Comparison of ENCODE assay signal across 1 cellular context in genomic region chr22:45722006-45722405, GRCh38.
TF ChIP-seq lines count a peak whose summit lies in the region.

No MANE protein-coding gene starts in this region.

TF ChIP-seq in A549, 52 proteins besides CTCF, POLR2A, EP300 and RAD21 (continued from another document):
- TF ChIP-seq BHLHE40 (IDR thresholded peaks at IDR 0.05; ENCODE audit: low read depth, low read length), result no peak
- no peak for TF ChIP-seq KDM5A (IDR thresholded peaks at IDR 0.05)
- no peak for TF ChIP-seq E2F6 (IDR thresholded peaks at IDR 0.05; ENCODE audit: borderline replicate concordance, low read depth)
- no peak for TF ChIP-seq ZSCAN20 (CRISPR knock-in tag; IDR thresholded peaks at IDR 0.05)
- TF ChIP-seq NR3C1 (IDR thresholded peaks at IDR 0.05), result no peak
- no peak for TF ChIP-seq EHF (CRISPR knock-in tag; IDR thresholded peaks at IDR 0.05)
- TF ChIP-seq CHD4 (IDR thresholded peaks at IDR 0.05; ENCODE audit: borderline replicate concordance), result no peak
- no peak for TF ChIP-seq ZC3H11A (IDR thresholded peaks at IDR 0.05)
- no peak for TF ChIP-seq CHD2 (IDR thresholded peaks at IDR 0.05; ENCODE audit: low read length, partially characterized antibody)
- TF ChIP-seq SMC3 (IDR thresholded peaks at IDR 0.05), result no peak
- TF ChIP-seq ZFP36 (IDR thresholded peaks at IDR 0.05; ENCODE audit: borderline replicate concordance, partially characterized antibody), result no peak
